In genomic region chr10:31919010-31919409, GRCh38 we compare ENCODE assay signal across 26 cellular contexts. TPM values are rescaled to one million over a fixed set of nuclear protein-coding genes. Genes with fewer than 3 reads are reported as not detected.
DNase-seq lines count a peak whose midpoint lies in the region; ATAC-seq and TF ChIP-seq lines count a peak whose summit lies in the region.
"Had no signal": no experiment of that assay in that cellular context is flagged by ENCODE, and none has a peak within 500 bp of the region (broad histone marks: within the 10 kb centered on the region; RNA-seq: fewer than 3 reads in every experiment).

No MANE protein-coding gene starts in this region.

- H3K4me1 Mint-ChIP-seq in activated CD4-positive, alpha-beta T cell treated with anti-CD3 and anti-CD28 coated beads for 36 hours, result peaks cover 70% of the 10 kb centered on the region
- peaks cover 21 to 86% (median 54%) of the 10 kb centered on the region in 4 donors for H3K4me1 Mint-ChIP-seq in CD4-positive, CD25-positive, alpha-beta regulatory T cell
- peaks cover 23% of the 10 kb centered on the region for H3K4me1 Mint-ChIP-seq in activated T-helper 17 cell treated with anti-CD3 and anti-CD28 coated beads, Interleukin-2, amount 50 U/mL, for 72 hours

- H3K27ac Mint-ChIP-seq in activated CD4-positive, alpha-beta T cell treated with anti-CD3 and anti-CD28 coated beads for 36 hours, result peak overlapping the region; percentile 25
- peak overlapping the region in 1 of 3 donors; percentile 1 for H3K27ac Mint-ChIP-seq in CD4-positive, CD25-positive, alpha-beta regulatory T cell
- H3K27ac Mint-ChIP-seq in activated T-helper 17 cell treated with anti-CD3 and anti-CD28 coated beads, Interleukin-2, amount 50 U/mL, for 72 hours, result no peak overlapping the region
- H3K27ac Mint-ChIP-seq: activated naive CD8-positive, alpha-beta T cell; nephron had no signal

- H3K79me2 ChIP-seq in Loucy (ENCODE audit: insufficient read depth, low read length), result peaks cover 92% of the 10 kb centered on the region

- no peak overlapping the region for H2AFZ ChIP-seq in Loucy (ENCODE audit: low read length)

- H3K9me3 ChIP-seq in CD4-positive, CD25-positive, alpha-beta regulatory T cell (ENCODE audit: control insufficient read depth in 2 of 2, low read length in 2 of 2), result no peaks in the 10 kb centered on the region
- H3K9me3 ChIP-seq in Loucy (ENCODE audit: insufficient read depth, low read depth, low read length), result no peaks in the 10 kb centered on the region
- H3K9me3 ChIP-seq: Caco-2, upper lobe of right lung had no signal

- H3K4me1 ChIP-seq in CD4-positive, CD25-positive, alpha-beta regulatory T cell (ENCODE audit: control insufficient read depth, insufficient read depth, low read length, poor library complexity, severe bottlenecking), result peaks cover 16% of the 10 kb centered on the region
- peaks cover 25% of the 10 kb centered on the region for H3K4me1 ChIP-seq in Loucy (ENCODE audit: insufficient read depth, low read length, poor library complexity, severe bottlenecking)
- H3K4me1 ChIP-seq: upper lobe of right lung had no signal

- peaks cover 23% of the 10 kb centered on the region for H4K20me1 ChIP-seq in Loucy (ENCODE audit: insufficient read depth, low read length, poor library complexity, severe bottlenecking)

- intact Hi-C loops in activated CD4-positive, alpha-beta T cell treated with anti-CD3 and anti-CD28 coated beads for 36 hours (cut with DNase I, micrococcal nuclease), result no loop called here

- H3K9me2 ChIP-seq in Loucy (replicated peaks; ENCODE audit: low read depth, low read length), result no peaks in the 10 kb centered on the region

- H3K27me3 Mint-ChIP-seq in activated CD4-positive, alpha-beta T cell treated with anti-CD3 and anti-CD28 coated beads for 36 hours, result no peaks in the 10 kb centered on the region
- no peaks in the 10 kb centered on the region for H3K27me3 Mint-ChIP-seq in CD4-positive, CD25-positive, alpha-beta regulatory T cell
- H3K27me3 Mint-ChIP-seq in activated T-helper 17 cell treated with anti-CD3 and anti-CD28 coated beads, Interleukin-2, amount 50 U/mL, for 72 hours, result no peaks in the 10 kb centered on the region
- H3K27me3 Mint-ChIP-seq: activated naive CD8-positive, alpha-beta T cell; central memory CD8-positive, alpha-beta T cell had no signal

- DNase-seq in activated CD4-positive, alpha-beta T cell treated with anti-CD3 and anti-CD28 coated beads for 36 hours, result no peak
- DNase-seq in activated CD4-positive, alpha-beta T cell treated with anti-CD3 and anti-CD28 coated beads for 4 hours, result no peak
- DNase-seq in CD4-positive, CD25-positive, alpha-beta regulatory T cell, result peak in 1 of 3 donors; percentile 57
- DNase-seq in NCI-H345 treated with DMSO at 0.1 percent for 48 hours (lab: John Stamatoyannopoulos, UW; ENCODE audit: unreplicated experiment) (no peak), A172 (ENCODE audit: low spot score) (no peak)
- DNase-seq: 8988T, AML-193, Caco-2, dermis blood vessel endothelial cell, kidney, midbrain, NCI-H1092, NCI-H187, NCI-H2171 treated with DMSO at 0.1 percent for 48 hours, NCI-H526, upper lobe of right lung, WERI-Rb-1 had no signal

- H3K9me3 Mint-ChIP-seq in activated CD4-positive, alpha-beta T cell treated with anti-CD3 and anti-CD28 coated beads for 36 hours (ENCODE audit: low read depth), result no peaks in the 10 kb centered on the region
- H3K9me3 Mint-ChIP-seq in CD4-positive, CD25-positive, alpha-beta regulatory T cell, result peaks cover 0 to 2% (median 0%) of the 10 kb centered on the region in 7 donors
- no peaks in the 10 kb centered on the region for H3K9me3 Mint-ChIP-seq in activated T-helper 17 cell treated with anti-CD3 and anti-CD28 coated beads, Interleukin-2, amount 50 U/mL, for 72 hours
- H3K9me3 Mint-ChIP-seq: central memory CD8-positive, alpha-beta T cell had no signal

- H3K4me2 ChIP-seq in Loucy (ENCODE audit: low read depth, low read length, poor library complexity, severe bottlenecking), result peak overlapping the region; percentile 43

- H3K27me3 ChIP-seq in CD4-positive, CD25-positive, alpha-beta regulatory T cell (ENCODE audit: control insufficient read depth, insufficient read depth, low read length), result no peaks in the 10 kb centered on the region
- H3K27me3 ChIP-seq in Loucy (ENCODE audit: insufficient read depth, low read length, poor library complexity, severe bottlenecking), result no peaks in the 10 kb centered on the region
- H3K27me3 ChIP-seq: upper lobe of right lung had no signal

- no peak overlapping the region for H3K27ac ChIP-seq in CD4-positive, CD25-positive, alpha-beta regulatory T cell (ENCODE audit: insufficient read depth, low read length, poor library complexity, severe bottlenecking)
- H3K27ac ChIP-seq: RWPE1, SK-N-MC, skin epidermis, upper lobe of right lung, WERI-Rb-1 had no signal

- H3K9ac ChIP-seq in Loucy (ENCODE audit: low read depth, low read length, poor library complexity, severe bottlenecking), result no peak overlapping the region

- ATAC-seq in activated CD4-positive, alpha-beta T cell treated with anti-CD3 and anti-CD28 coated beads for 36 hours, result peak; percentile 52
- ATAC-seq in CD4-positive, CD25-positive, alpha-beta regulatory T cell (ENCODE audit: low read depth in 2 of 2), result no peak
- ATAC-seq in activated T-helper 17 cell treated with anti-CD3 and anti-CD28 coated beads, Interleukin-2, amount 50 U/mL, for 72 hours (replicated peaks), result peak; percentile 47
- no peak for ATAC-seq in GM18909 (IDR thresholded peaks at IDR 0.05; ENCODE audit: poor library complexity, unreplicated experiment)
- ATAC-seq: upper lobe of right lung had no signal

- H3K4me3 Mint-ChIP-seq in activated CD4-positive, alpha-beta T cell treated with anti-CD3 and anti-CD28 coated beads for 36 hours, result no peak overlapping the region
- peak overlapping the region in 1 of 4 donors; percentile 17 for H3K4me3 Mint-ChIP-seq in CD4-positive, CD25-positive, alpha-beta regulatory T cell
- H3K4me3 Mint-ChIP-seq in activated T-helper 17 cell treated with anti-CD3 and anti-CD28 coated beads, Interleukin-2, amount 50 U/mL, for 72 hours, result peak overlapping the region; percentile 14
- H3K4me3 Mint-ChIP-seq: activated naive CD8-positive, alpha-beta T cell; central memory CD8-positive, alpha-beta T cell; nephron had no signal

- CTCF ChIA-PET in activated CD4-positive, alpha-beta T cell treated with anti-CD3 and anti-CD28 coated beads for 36 hours (lab: Charles Lee), result interaction anchor here (0.6 kb wide), 1 partner anchor 11 kb away, joined by 3 read pairs; no protein-coding TSS in a partner anchor

- peak overlapping the region; percentile 17 for H3K4me3 ChIP-seq in CD4-positive, CD25-positive, alpha-beta regulatory T cell (ENCODE audit: low read depth, low read length)
- H3K4me3 ChIP-seq in Loucy (ENCODE audit: low read length, poor library complexity, severe bottlenecking), result no peak overlapping the region
- H3K4me3 ChIP-seq: SK-N-MC, skin epidermis, upper lobe of right lung had no signal

- POLR2A ChIA-PET in activated CD4-positive, alpha-beta T cell treated with anti-CD3 and anti-CD28 coated beads for 36 hours (lab: Charles Lee), result interaction anchor here (0.5 to 0.6 kb wide), 2 partner anchors 26 to 33 kb away, joined by 3 to 5 read pairs; no protein-coding TSS in a partner anchor

- no peaks in the 10 kb centered on the region for H3K36me3 ChIP-seq in CD4-positive, CD25-positive, alpha-beta regulatory T cell (ENCODE audit: control insufficient read depth, insufficient read depth, low read length)
- H3K36me3 ChIP-seq in Loucy (ENCODE audit: insufficient read depth, low read length), result no peaks in the 10 kb centered on the region; the same call in 1 of the 2 replicates
- H3K36me3 ChIP-seq: upper lobe of right lung, WERI-Rb-1 had no signal

- TF ChIP-seq CTCF in Loucy (conservative IDR thresholded peaks at IDR 0.05; ENCODE audit: low read length), result no peak

- H3K36me3 Mint-ChIP-seq in activated CD4-positive, alpha-beta T cell treated with anti-CD3 and anti-CD28 coated beads for 36 hours (ENCODE audit: low read depth), result peaks cover 2% of the 10 kb centered on the region
- peaks cover 14% of the 10 kb centered on the region for H3K36me3 Mint-ChIP-seq in CD4-positive, CD25-positive, alpha-beta regulatory T cell
- peaks cover 6% of the 10 kb centered on the region for H3K36me3 Mint-ChIP-seq in activated T-helper 17 cell treated with anti-CD3 and anti-CD28 coated beads, Interleukin-2, amount 50 U/mL, for 72 hours (ENCODE audit: low read depth)

- H3F3A ChIP-seq in Loucy (ENCODE audit: low read depth), result no peaks in the 10 kb centered on the region

RNA-seq across cellular contexts. Expression of gene ARHGAP12, which starts 9.6 kb away (rescaled TPM):
- total RNA-seq in activated CD4-positive, alpha-beta T cell treated with anti-CD3 and anti-CD28 coated beads for 36 hours, result 1 to 10 TPM; 5.5 to 6.4 TPM
- total RNA-seq in CD4-positive, CD25-positive, alpha-beta regulatory T cell, result 28.3 TPM
- polyA plus RNA-seq in CD4-positive, CD25-positive, alpha-beta regulatory T cell, result 10 to 100 TPM in 3 of 4 donors, 1 to 10 TPM in 1; 8.8 to 12.4 (median 11.7) TPM
- 1 to 10 TPM; 8.2 to 8.9 TPM for total RNA-seq in activated T-helper 17 cell treated with anti-CD3 and anti-CD28 coated beads, Interleukin-2, amount 50 U/mL, for 72 hours
- 40.0 and 49.6 TPM in 2 replicates for total RNA-seq in A172 (2014; rRNA removed; shearing (Covaris generic))

Comparison
In these comparisons a context has a peak if more than half of its experiments do, and no peak if none do; other contexts are left out.
1. ATAC-seq: peak in activated CD4-positive, alpha-beta T cell treated with anti-CD3 and anti-CD28 coated beads for 36 hours (single experiment) and activated T-helper 17 cell treated with anti-CD3 and anti-CD28 coated beads, Interleukin-2, amount 50 U/mL, for 72 hours (single experiment); none in CD4-positive, CD25-positive, alpha-beta regulatory T cell (0 of 2) and GM18909 (single experiment).